In genomic region chr17:47323382-47324223, GRCh38 we compare ENCODE assay signal across 1 cellular context.
A peak's percentile ranks its signal among the peaks of the same experiment; 100 is the strongest.
TF ChIP-seq lines count a peak whose summit lies in the region.

EFCAB13 (plus strand) TSS chr17:47323955; CDS start chr17:47328354, 4,399 bp downstream.

TF ChIP-seq in HepG2, 621 proteins besides CTCF, POLR2A, EP300 and RAD21 (continued from another document and continues in another):
- TF ChIP-seq ZNF414 (CRISPR knock-in tag; IDR thresholded peaks at IDR 0.05) (peak; percentile 68; the same call in 1 of the 2 replicates), ZNF839 (CRISPR knock-in tag; IDR thresholded peaks at IDR 0.05; ENCODE audit: borderline replicate concordance) (no peak), ZNF510 (CRISPR knock-in tag; IDR thresholded peaks at IDR 0.05; ENCODE audit: low read depth) (peak; percentile 98), ZNF275 (CRISPR knock-in tag; IDR thresholded peaks at IDR 0.05; ENCODE audit: borderline replicate concordance) (peak; percentile 75; the same call in 1 of the 2 replicates), EEA1 (CRISPR knock-in tag; IDR thresholded peaks at IDR 0.05; ENCODE audit: borderline replicate concordance) (peak; percentile 96), JUN (CRISPR knock-in tag; IDR thresholded peaks at IDR 0.05) (no peak), SRSF9 (IDR thresholded peaks at IDR 0.05; ENCODE audit: borderline replicate concordance, insufficient read depth, low read depth, low read length, poor library complexity, severe bottlenecking) (no peak), ARHGAP35 (CRISPR knock-in tag; IDR thresholded peaks at IDR 0.05; ENCODE audit: borderline replicate concordance) (no peak), ATF5 (CRISPR knock-in tag; IDR thresholded peaks at IDR 0.05; ENCODE audit: low read depth) (0 out of 2 replicates have a peak, but pooled peaks have one; percentile 48), RBM22 (optimal IDR thresholded peaks at IDR 0.05; ENCODE audit: low read length) (no peak), ZNF382 (CRISPR knock-in tag; IDR thresholded peaks at IDR 0.05; ENCODE audit: borderline replicate concordance) (no peak), ZNF550 (CRISPR knock-in tag; IDR thresholded peaks at IDR 0.05; ENCODE audit: borderline replicate concordance) (peak; percentile 88; the same call in 1 of the 2 replicates), ATM (IDR thresholded peaks at IDR 0.05; ENCODE audit: borderline replicate concordance) (no peak), ZKSCAN1 (IDR thresholded peaks at IDR 0.05; ENCODE audit: low read length) (no peak), CBFB (CRISPR knock-in tag; IDR thresholded peaks at IDR 0.05) (peak; percentile 81; the same call in 1 of the 2 replicates), PREB (CRISPR knock-in tag; IDR thresholded peaks at IDR 0.05) (no peak), GMEB1 (CRISPR knock-in tag; IDR thresholded peaks at IDR 0.05; ENCODE audit: borderline replicate concordance) (peak; percentile 62; the same call in 1 of the 2 replicates), HOXA5 (CRISPR knock-in tag; IDR thresholded peaks at IDR 0.05) (no peak; the same call in 1 of the 2 replicates), SMAD1 (CRISPR knock-in tag; IDR thresholded peaks at IDR 0.05; ENCODE audit: borderline replicate concordance, low read depth) (peak; percentile 96; the same call in 1 of the 2 replicates), MAFF (IDR thresholded peaks at IDR 0.05; ENCODE audit: low read depth, low read length) (no peak), BCLAF1 (IDR thresholded peaks at IDR 0.05) (no peak), ZNF263 (CRISPR knock-in tag; IDR thresholded peaks at IDR 0.05) (0 out of 2 replicates have a peak, but pooled peaks have one; percentile 42), KLF9 (CRISPR knock-in tag; IDR thresholded peaks at IDR 0.05; ENCODE audit: low read depth) (no peak), ZNF879 (CRISPR knock-in tag; IDR thresholded peaks at IDR 0.05) (no peak), ZNF567 (CRISPR knock-in tag; IDR thresholded peaks at IDR 0.05; ENCODE audit: borderline replicate concordance) (peak; percentile 88), BORCS8-MEF2B (CRISPR knock-in tag; IDR thresholded peaks at IDR 0.05) (peak; percentile 98), ZNF280B (CRISPR knock-in tag; IDR thresholded peaks at IDR 0.05; ENCODE audit: borderline replicate concordance) (peak; percentile 72; the same call in 1 of the 2 replicates), LCORL (IDR thresholded peaks at IDR 0.05) (no peak), LCORL (CRISPR knock-in tag; IDR thresholded peaks at IDR 0.05) (peak; percentile 77), TEAD2 (CRISPR knock-in tag; IDR thresholded peaks at IDR 0.05) (peak; percentile 71), GPN1 (CRISPR knock-in tag; IDR thresholded peaks at IDR 0.05; ENCODE audit: borderline replicate concordance) (0 out of 2 replicates have a peak, but pooled peaks have one; percentile 53), TBP (CRISPR knock-in tag; IDR thresholded peaks at IDR 0.05) (no peak), ZNF225 (CRISPR knock-in tag; IDR thresholded peaks at IDR 0.05) (peak; percentile 92), ZNF232 (CRISPR knock-in tag; IDR thresholded peaks at IDR 0.05; ENCODE audit: borderline replicate concordance) (peak; percentile 90), SPEN (CRISPR knock-in tag; IDR thresholded peaks at IDR 0.05; ENCODE audit: low read depth) (peak; percentile 92), ZFP90 (CRISPR knock-in tag; IDR thresholded peaks at IDR 0.05; ENCODE audit: borderline replicate concordance) (peak; percentile 84; the same call in 1 of the 2 replicates), ESRRA (CRISPR knock-in tag; IDR thresholded peaks at IDR 0.05; ENCODE audit: low read depth) (peak; percentile 70), STAG1 (CRISPR knock-in tag; IDR thresholded peaks at IDR 0.05) (peak; percentile 18; the same call in 1 of the 2 replicates), ZNF841 (CRISPR knock-in tag; IDR thresholded peaks at IDR 0.05; ENCODE audit: borderline replicate concordance) (peak; percentile 89; the same call in 1 of the 2 replicates), ZBED4 (CRISPR knock-in tag; IDR thresholded peaks at IDR 0.05; ENCODE audit: borderline replicate concordance) (peak; percentile 88), PCBP2 (optimal IDR thresholded peaks at IDR 0.05; ENCODE audit: low read depth, low read length, poor library complexity, severe bottlenecking) (no peak), MYC (CRISPR knock-in tag; IDR thresholded peaks at IDR 0.05; ENCODE audit: borderline replicate concordance) (peak; percentile 84; the same call in 1 of the 2 replicates), IKZF5 (CRISPR knock-in tag; IDR thresholded peaks at IDR 0.05) (peak; percentile 96), RBFOX2 (IDR thresholded peaks at IDR 0.05; ENCODE audit: low read depth, low read length) (peak; percentile 86), ZNF776 (CRISPR knock-in tag; IDR thresholded peaks at IDR 0.05) (peak; percentile 98; the same call in 1 of the 2 replicates), MAFG (CRISPR knock-in tag; IDR thresholded peaks at IDR 0.05) (no peak)
